ENCODE assay signal across 8 cellular contexts in the genomic region with DNA sequence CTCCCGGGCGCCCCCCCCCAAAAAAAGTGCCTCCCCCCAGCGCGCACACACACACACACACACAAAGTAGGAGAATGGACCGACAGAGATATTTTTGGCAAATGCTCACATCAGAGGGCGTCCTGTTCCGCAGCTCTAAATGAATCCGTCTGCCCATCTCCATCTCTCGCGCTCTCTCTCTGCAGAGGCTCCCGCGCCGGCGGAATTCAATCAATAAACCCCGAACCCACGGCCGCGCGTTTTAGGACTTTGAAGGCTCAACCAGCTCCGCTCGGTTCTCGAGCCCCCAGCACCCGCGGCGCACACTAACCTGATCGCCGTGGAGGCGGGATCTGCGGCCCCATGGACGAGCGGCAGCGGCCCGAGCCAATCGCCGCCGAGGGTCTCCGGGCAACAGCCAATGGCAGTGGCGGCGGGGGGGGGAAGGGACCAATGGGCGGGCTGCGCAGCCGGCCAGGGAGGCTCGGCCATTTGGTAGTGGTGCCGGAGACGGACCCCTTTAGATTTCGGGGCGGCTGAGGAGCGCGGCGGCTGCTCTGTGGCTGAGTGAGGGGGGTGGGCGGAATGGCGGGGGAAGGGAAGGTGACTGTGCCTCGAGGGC. TPM values are rescaled to one million over a fixed set of nuclear protein-coding genes. Genes with fewer than 3 reads are reported as not detected.
DNase-seq lines count a peak whose midpoint lies in the region; ATAC-seq, FAIRE-seq and TF ChIP-seq lines count a peak whose summit lies in the region.

A gene (minus strand): TSS at position 307 of the 601 bp plus-strand sequence. CDS start 144 bp downstream, at position 163.

- H3K27me3 ChIP-seq in CD8-positive, alpha-beta T cell (ENCODE audit: insufficient read depth, low read length): no peaks in the 10 kb centered on the region
- H3K27me3 ChIP-seq in NT2/D1 (ENCODE audit: insufficient read depth, insufficient read length) (peaks cover 14% of the 10 kb centered on the region), H1 (replicated peaks in 1 of 4; ENCODE audit: control insufficient read depth in 3 of 4, extremely low read depth in 1 of 4, insufficient read depth in 3 of 4, low read length in 3 of 4) (peaks cover 8 to 31% (median 19%) of the 10 kb centered on the region in 4 experiments)

- CTCF ChIA-PET in CD8-positive, alpha-beta T cell (lab: Charles Lee): no interaction called here
- CTCF ChIA-PET in activated CD8-positive, alpha-beta memory T cell treated with anti-CD3 and anti-CD28 coated beads, Interleukin-2, amount 10 ng/mL, durations not matched to agents 7 days and 5 days (lab: Charles Lee): interaction anchor here (0.6 to 3.1 kb wide), 2 partner anchors 8 to 36 kb away, joined by 3 to 13 read pairs; no protein-coding TSS in a partner anchor
- CTCF ChIA-PET in H1 (lab: Charles Lee; ENCODE audit: partially characterized antibody): no interaction called here

- TF ChIP-seq EP300 in H1 (IDR thresholded peaks at IDR 0.05; ENCODE audit: borderline replicate concordance in 1 of 2, low read depth in 2 of 2, low read length in 2 of 2): no peak

- peak within 1 kb of the TSS; percentile 97 for H3K27ac Mint-ChIP-seq in CD8-positive, alpha-beta T cell
- peak within 1 kb of the TSS; percentile 94 for H3K27ac Mint-ChIP-seq in activated CD8-positive, alpha-beta memory T cell treated with anti-CD3 and anti-CD28 coated beads, Interleukin-2, amount 10 ng/mL, durations not matched to agents 7 days and 5 days

- H3K18ac ChIP-seq in H1 (ENCODE audit: extremely low read depth, low read length): peak within 1 kb of the TSS; percentile 96

- H3K36me3 ChIP-seq in CD8-positive, alpha-beta T cell (ENCODE audit: insufficient read depth, low read length): no peaks in the 10 kb centered on the region
- H3K36me3 ChIP-seq in NT2/D1 (ENCODE audit: insufficient read depth, insufficient read length, low read length) (peaks cover 7% of the 10 kb centered on the region), H1 (ENCODE audit: control insufficient read depth in 2 of 4, insufficient read depth in 4 of 4, low read length in 3 of 4) (no peaks in the 10 kb centered on the region)

- no peaks in the 10 kb centered on the region for H3K27me3 Mint-ChIP-seq in CD8-positive, alpha-beta T cell (ENCODE audit: low read depth)
- no peaks in the 10 kb centered on the region for H3K27me3 Mint-ChIP-seq in activated CD8-positive, alpha-beta memory T cell treated with anti-CD3 and anti-CD28 coated beads, Interleukin-2, amount 10 ng/mL, durations not matched to agents 7 days and 5 days

- peak within 1 kb of the TSS; percentile 95 for H3K4me3 Mint-ChIP-seq in CD8-positive, alpha-beta T cell
- peak within 1 kb of the TSS; percentile 90 for H3K4me3 Mint-ChIP-seq in activated CD8-positive, alpha-beta memory T cell treated with anti-CD3 and anti-CD28 coated beads, Interleukin-2, amount 10 ng/mL, durations not matched to agents 7 days and 5 days

- peak within 1 kb of the TSS; percentile 59 for H3K27ac ChIP-seq in CD8-positive, alpha-beta T cell (ENCODE audit: low read depth, low read length)
- peak within 1 kb of the TSS; percentile 94 for H3K27ac ChIP-seq in H1 (ENCODE audit: low read depth, low read length)

- peak within 1 kb of the TSS; percentile 99 for H3K4ac ChIP-seq in H1 (replicated peaks; ENCODE audit: insufficient read length, low read depth, low read length)

- H3K4me3 ChIP-seq in CD8-positive, alpha-beta T cell (ENCODE audit: low read depth, low read length): peak within 1 kb of the TSS; percentile 98
- H3K4me3 ChIP-seq in NT2/D1 (ENCODE audit: insufficient read length, low read depth): peak within 1 kb of the TSS; percentile 90
- peak within 1 kb of the TSS; percentile 72 to 94 (median 92) for H3K4me3 ChIP-seq in H1 (ENCODE audit: extremely low read depth in 1 of 4, insufficient read depth in 2 of 4, low read depth in 3 of 4, low read length in 4 of 4)

- peak within 1 kb of the TSS; percentile 57 for H4K8ac ChIP-seq in H1 (ENCODE audit: extremely low read depth, insufficient read depth, low read length)

- DNase-seq in CD8-positive, alpha-beta T cell: peak; percentile 96 to 99 (median 97)
- DNase-seq in HTR-8/SVneo (ENCODE audit: insufficient read length, low spot score) (peak; percentile 99), NT2/D1 (ENCODE audit: low read depth, low spot score) (peak; percentile 92), H1 (ENCODE audit: low read depth in 1 of 2, low spot score in 2 of 2) (peak; percentile 70 to 99), mesenteric fat pad (ENCODE audit: low spot score) (peak; percentile 98)
- DNase-seq in activated CD8-positive, alpha-beta memory T cell treated with anti-CD3 and anti-CD28 coated beads, Interleukin-2, amount 10 ng/mL, durations not matched to agents 7 days and 5 days: peak; percentile 95
- peak; percentile 96 for DNase-seq in stimulated activated CD8-positive, alpha-beta memory T cell treated with anti-CD3 and anti-CD28 coated beads, Interleukin-15, amount 100 ng/mL, for 24 hours (ENCODE audit: low read depth)

- peak within 1 kb of the TSS; percentile 94 for H3K56ac ChIP-seq in H1 (replicated peaks; ENCODE audit: insufficient read length, low read depth, low read length)

- no peak within 1 kb of the TSS for H2AFZ ChIP-seq in H1 (ENCODE audit: low read length)

- H3K14ac ChIP-seq in H1 (ENCODE audit: insufficient read length): no peak within 1 kb of the TSS

- peaks cover 30% of the 10 kb centered on the region for H3K4me1 Mint-ChIP-seq in CD8-positive, alpha-beta T cell (ENCODE audit: low read depth)
- peaks cover 32% of the 10 kb centered on the region for H3K4me1 Mint-ChIP-seq in activated CD8-positive, alpha-beta memory T cell treated with anti-CD3 and anti-CD28 coated beads, Interleukin-2, amount 10 ng/mL, durations not matched to agents 7 days and 5 days

- POLR2A ChIA-PET in CD8-positive, alpha-beta T cell (lab: Charles Lee): interaction anchor here (0.8 to 4.8 kb wide), 4 partner anchors 8 to 35 kb away, joined by 3 to 38 read pairs (median 6); no protein-coding TSS in a partner anchor
- POLR2A ChIA-PET in H1 (lab: Charles Lee; ENCODE audit: partially characterized antibody): interaction anchor here (0.7 to 1.8 kb wide), 4 partner anchors 14 to 323 kb away, joined by 3 to 7 read pairs (median 4); no protein-coding TSS in a partner anchor

- H2BK12ac ChIP-seq in H1 (ENCODE audit: low read depth, low read length): peak within 1 kb of the TSS; percentile 71; the same call in 1 of the 2 replicates

- peak within 1 kb of the TSS; percentile 97 for H3K9ac ChIP-seq in NT2/D1 (ENCODE audit: insufficient read length, low read depth)
- peak within 1 kb of the TSS; percentile 73 to 95 (median 90) for H3K9ac ChIP-seq in H1 (replicated peaks in 1 of 4; ENCODE audit: extremely low read depth in 1 of 4, low read depth in 3 of 4, low read length in 3 of 4)

- H2BK120ac ChIP-seq in H1 (replicated peaks; ENCODE audit: low read depth, low read length): no peak within 1 kb of the TSS

- H3K9me3 Mint-ChIP-seq in CD8-positive, alpha-beta T cell: no peaks in the 10 kb centered on the region
- H3K9me3 Mint-ChIP-seq in activated CD8-positive, alpha-beta memory T cell treated with anti-CD3 and anti-CD28 coated beads, Interleukin-2, amount 10 ng/mL, durations not matched to agents 7 days and 5 days (ENCODE audit: low read depth): no peaks in the 10 kb centered on the region

- no peak; a peak in 1 of 3 replicates for TF ChIP-seq POLR2A in H1 (IDR thresholded peaks at IDR 0.05; ENCODE audit: control extremely low read depth in 1 of 2, low read depth in 2 of 2, low read length in 2 of 2)

- H3K36me3 Mint-ChIP-seq in CD8-positive, alpha-beta T cell: peaks cover 31% of the 10 kb centered on the region
- peaks cover 11% of the 10 kb centered on the region for H3K36me3 Mint-ChIP-seq in activated CD8-positive, alpha-beta memory T cell treated with anti-CD3 and anti-CD28 coated beads, Interleukin-2, amount 10 ng/mL, durations not matched to agents 7 days and 5 days

- H3K79me2 ChIP-seq in H1 (ENCODE audit: control insufficient read depth in 1 of 2, insufficient read depth in 2 of 2, low read length in 2 of 2): peaks cover 17 to 54% of the 10 kb centered on the region in 2 experiments

- no peak within 1 kb of the TSS for H2BK20ac ChIP-seq in H1 (ENCODE audit: low read length)

- TF ChIP-seq RAD21 in H1 (IDR thresholded peaks at IDR 0.05 in 1 of 2, conservative IDR thresholded peaks at IDR 0.05 in 1 of 2; ENCODE audit: low read depth in 2 of 2, low read length in 2 of 2): no peak

- no peak within 1 kb of the TSS for H3K23ac ChIP-seq in H1 (ENCODE audit: insufficient read length)

- TF ChIP-seq CTCF in CD8-positive, alpha-beta T cell (IDR thresholded peaks at IDR 0.05): no peak
- no peak for TF ChIP-seq CTCF in H1 (IDR thresholded peaks at IDR 0.05; ENCODE audit: control extremely low read depth in 1 of 3, insufficient read depth in 1 of 3, low read depth in 1 of 3, low read length in 3 of 3)

- H4K5ac ChIP-seq in H1 (ENCODE audit: insufficient read length, low read depth, low read length): peak within 1 kb of the TSS; percentile 96

- peaks cover 2% of the 10 kb centered on the region for H3K79me1 ChIP-seq in H1 (ENCODE audit: low read depth, low read length)

- H3K4me1 ChIP-seq in CD8-positive, alpha-beta T cell (ENCODE audit: insufficient read depth, low read length): peaks cover 26% of the 10 kb centered on the region
- no peaks in the 10 kb centered on the region for H3K4me1 ChIP-seq in NT2/D1 (ENCODE audit: insufficient read depth, insufficient read length)
- H3K4me1 ChIP-seq in H1 (replicated peaks in 1 of 4; ENCODE audit: control insufficient read depth in 3 of 4, insufficient read depth in 4 of 4, low read length in 3 of 4): peaks cover 9 to 15% (median 11%) of the 10 kb centered on the region in 4 experiments; a peak in 6 of 7 replicates

- peak within 1 kb of the TSS; percentile 98 for H4K91ac ChIP-seq in H1 (replicated peaks; ENCODE audit: insufficient read length, low read length)

- H2BK5ac ChIP-seq in H1 (ENCODE audit: low read depth, low read length): peak within 1 kb of the TSS; percentile 86

- FAIRE-seq in HTR-8/SVneo (lab: Jason Lieb, UNC): peak; percentile 94
- no peak for FAIRE-seq in H1 (lab: Jason Lieb, UNC)

- H2AK5ac ChIP-seq in H1 (ENCODE audit: low read depth, low read length): no peak within 1 kb of the TSS; the same call in 1 of the 2 replicates

- intact Hi-C loops in CD8-positive, alpha-beta T cell (cut with DNase I, micrococcal nuclease): loop anchor here in 1 of 2 experiments (2.0 to 10.0 kb wide), 4 partner anchors 54 to 1277 kb away; a partner anchor contains a TSS

- peak; percentile 62 for ATAC-seq in CD8-positive, alpha-beta T cell
- ATAC-seq in GM19467 (IDR thresholded peaks at IDR 0.05; ENCODE audit: unreplicated experiment): peak; percentile 54
- ATAC-seq in activated CD8-positive, alpha-beta memory T cell treated with anti-CD3 and anti-CD28 coated beads, Interleukin-2, amount 10 ng/mL, durations not matched to agents 7 days and 5 days: peak; percentile 80

- no peaks in the 10 kb centered on the region for H3K9me3 ChIP-seq in CD8-positive, alpha-beta T cell (ENCODE audit: low read length)
- H3K9me3 ChIP-seq in NT2/D1 (ENCODE audit: insufficient read depth, low read length) (no peaks in the 10 kb centered on the region), H1 (ENCODE audit: insufficient read depth in 2 of 2, low read depth in 1 of 2, low read length in 1 of 2) (no peaks in the 10 kb centered on the region)

- H2BK15ac ChIP-seq in H1 (ENCODE audit: low read length): 0 out of 2 replicates have a peak within 1 kb of the TSS, but pooled peaks have one; percentile 72

- peaks cover 14% of the 10 kb centered on the region for H3K23me2 ChIP-seq in H1 (ENCODE audit: low read depth, low read length)

- WGBS in H1 (ENCODE audit: extremely low coverage in 1 of 2, insufficient coverage in 1 of 2, insufficient read length in 1 of 2, insufficient replicate concordance in 2 of 2, low coverage in 1 of 2, low lambda C conversion rate in 2 of 2, missing lambda C conversion rate in 1 of 2), 2 experiments: 2% methylated on average over 34 of the region's 53 CpGs; no CpG with 5 or more reads in 1 of the 2 experiments

- H4K20me1 ChIP-seq in H1 (replicated peaks in 1 of 2; ENCODE audit: control insufficient read depth in 1 of 2, insufficient read depth in 2 of 2, low read length in 2 of 2): peaks cover 24 to 26% of the 10 kb centered on the region in 2 experiments

- H3K4me2 ChIP-seq in H1 (ENCODE audit: insufficient read depth in 1 of 2, low read depth in 2 of 2, low read length in 2 of 2): peak within 1 kb of the TSS; percentile 91 to 95

RNA-seq across cellular contexts. Expression of the gene that starts here (rescaled TPM):
- 10 to 100 TPM; 47.6 to 51.9 TPM for total RNA-seq in CD8-positive, alpha-beta T cell
- total RNA-seq in activated CD8-positive, alpha-beta memory T cell treated with anti-CD3 and anti-CD28 coated beads, Interleukin-2, amount 10 ng/mL, durations not matched to agents 7 days and 5 days: 100 to 1,000 TPM; 196 to 320 TPM
- 284 and 295 TPM in 2 replicates for total RNA-seq in H1 (2021; fragmentation: NEBNext Ultra II Directional; extraction: Animal tissue kit (Norgen Biotek cat#: 25700))
- polyA plus RNA-seq in H1 (2011; rRNA removed): 46.8 and 70.8 TPM in 2 replicates
- polyA plus RNA-seq in H1 (2011; cell fraction: cytosol; rRNA removed): 114 TPM
- 28.3 TPM for polyA plus RNA-seq in H1 (2011; cell fraction: nucleus; rRNA removed)
- 332 to 427 TPM (median 351 TPM) in 4 replicates for polyA plus RNA-seq in H1 (2012, experiment 1 of 2)
- polyA plus RNA-seq in H1 (2012, experiment 2 of 2): 153 TPM
- polyA plus RNA-seq in H1 (2013, experiment 1 of 2): 224 TPM
- 234 TPM for polyA plus RNA-seq in H1 (2013, experiment 2 of 2)
- 51.5 and 75.1 TPM in 2 replicates for polyA minus RNA-seq in H1 (2011; rRNA and poly(A)+ RNA removed)
- 79.9 TPM for polyA minus RNA-seq in H1 (2011; cell fraction: cytosol; rRNA and poly(A)+ RNA removed)
- polyA minus RNA-seq in H1 (2011; cell fraction: nucleus; rRNA and poly(A)+ RNA removed): 51.2 TPM
- 92.6 TPM for total RNA-seq in mesenteric fat pad

Comparison
In these comparisons a context has a peak if more than half of its experiments do, and no peak if none do; other contexts are left out.
1. Peak in every context shown above with its lines: DNase-seq, ATAC-seq, H3K4me3 ChIP-seq and H3K27ac ChIP-seq.